In genomic region chr3:12393894-12394293, GRCh38 we compare ENCODE assay signal across 10 cellular contexts.
DNase-seq lines count a peak whose midpoint lies in the region; ATAC-seq, FAIRE-seq and TF ChIP-seq lines count a peak whose summit lies in the region.
"Had no signal": no experiment of that assay in that cellular context is flagged by ENCODE, and none has a peak within 500 bp of the region (broad histone marks: within the 10 kb centered on the region; RNA-seq: fewer than 3 reads in every experiment).

No MANE protein-coding gene starts in this region.

- no peak overlapping the region for H3K4me3 ChIP-seq in AG10803 (ENCODE audit: low read length)
- H3K4me3 ChIP-seq in IMR-90 (ENCODE audit: insufficient read depth, low read depth, low read length): no peak overlapping the region
- H3K4me3 ChIP-seq in astrocyte (ENCODE audit: insufficient read depth, low read depth, low read length): no peak overlapping the region
- H3K4me3 ChIP-seq in HepG2 (replicated peaks in 1 of 3; ENCODE audit: insufficient read depth in 1 of 3, low read depth in 2 of 3, low read length in 3 of 3): no peak overlapping the region

- dilution Hi-C loops in IMR-90 (cut with HindIII; ENCODE audit: low sequenced_read_pairs, unreplicated experiment): no loop called here

- H4K5ac ChIP-seq in IMR-90 (ENCODE audit: low read depth, low read length): no peak overlapping the region

- TF ChIP-seq POLR2A in IMR-90 (IDR thresholded peaks at IDR 0.05; ENCODE audit: low read depth, low read length) (no peak), HepG2 (IDR thresholded peaks at IDR 0.05; ENCODE audit: insufficient read depth in 1 of 2, low read depth in 2 of 2, low read length in 2 of 2) (no peak)

- H3K4me2 ChIP-seq in IMR-90 (ENCODE audit: low read depth, low read length) (no peak overlapping the region), astrocyte (ENCODE audit: low read length) (no peak overlapping the region), HepG2 (ENCODE audit: low read depth, low read length) (no peak overlapping the region)

- no peak overlapping the region for H2BK20ac ChIP-seq in IMR-90 (ENCODE audit: low read depth, low read length)

- H2BK5ac ChIP-seq in IMR-90 (ENCODE audit: low read depth, low read length, poor library complexity, severe bottlenecking): no peak overlapping the region

- no peaks in the 10 kb centered on the region for H3K9me3 ChIP-seq in IMR-90 (ENCODE audit: control insufficient read depth, insufficient read depth, low read length)
- H3K9me3 ChIP-seq in astrocyte (ENCODE audit: insufficient read depth, low read depth, low read length): no peaks in the 10 kb centered on the region
- H3K9me3 ChIP-seq in HepG2 (ENCODE audit: low read length): no peaks in the 10 kb centered on the region

- H3K79me2 ChIP-seq in astrocyte (ENCODE audit: insufficient read depth, low read length) (no peaks in the 10 kb centered on the region), HepG2 (ENCODE audit: insufficient read depth, low read length) (no peaks in the 10 kb centered on the region)

- H3K36me3 ChIP-seq in IMR-90 (ENCODE audit: control insufficient read depth, insufficient read depth, low read length): peaks cover 1% of the 10 kb centered on the region; the same call in 1 of the 2 replicates
- H3K36me3 ChIP-seq in astrocyte (ENCODE audit: insufficient read depth, low read length): no peaks in the 10 kb centered on the region
- H3K36me3 ChIP-seq in HepG2 (replicated peaks in 1 of 2; ENCODE audit: control insufficient read depth in 1 of 2, insufficient read depth in 2 of 2, low read length in 2 of 2): peaks cover 1 to 19% of the 10 kb centered on the region in 2 experiments

- in situ Hi-C loops in IMR-90 (cut with MboI; ENCODE audit: low sequenced_read_pairs) (no loop called here), HepG2 (cut with HindIII; ENCODE audit: extremely low pct_ligation_motif_present, low pct_unique_long_range_greater_than_20kb) (no loop called here)

- H4K20me1 ChIP-seq in IMR-90 (ENCODE audit: insufficient read depth, low read length): no peaks in the 10 kb centered on the region
- H4K20me1 ChIP-seq in astrocyte (ENCODE audit: insufficient read depth, low read length): no peaks in the 10 kb centered on the region
- no peaks in the 10 kb centered on the region for H4K20me1 ChIP-seq in HepG2 (ENCODE audit: insufficient read depth, low read length)

- no peak overlapping the region for H3K9ac ChIP-seq in IMR-90 (ENCODE audit: low read depth, low read length)
- H3K9ac ChIP-seq in astrocyte (ENCODE audit: low read length): no peak overlapping the region
- no peak overlapping the region for H3K9ac ChIP-seq in HepG2 (ENCODE audit: insufficient read depth, low read depth, low read length)

- H4K8ac ChIP-seq in IMR-90 (ENCODE audit: low read depth in 2 of 2, low read length in 2 of 2): no peak overlapping the region

- CTCF ChIA-PET in IMR-90 (lab: Yijun Ruan, JAX) (interaction anchor here (0.5 to 1.6 kb wide), 2 partner anchors 121 to 255 kb away, joined by 3 to 4 read pairs; no protein-coding TSS in a partner anchor), HepG2 (lab: Yijun Ruan, JAX; ENCODE audit: low intra/inter-chr PET ratio, low total read pairs) (no interaction called here)

- no peak overlapping the region for H2AK5ac ChIP-seq in IMR-90 (ENCODE audit: low read depth, low read length)

- H3K23ac ChIP-seq in IMR-90 (ENCODE audit: low read depth, low read length): no peak overlapping the region

- no peak overlapping the region for H2BK15ac ChIP-seq in IMR-90 (ENCODE audit: low read depth, low read length)

- H2AFZ ChIP-seq in IMR-90 (replicated peaks; ENCODE audit: low read length, poor library complexity) (no peak overlapping the region), astrocyte (ENCODE audit: low read depth, low read length) (no peak overlapping the region), HepG2 (ENCODE audit: low read length) (no peak overlapping the region)

- POLR2A ChIA-PET in IMR-90 (lab: Charles Lee; ENCODE audit: unreplicated experiment): interaction anchor here (0.6 kb wide), 1 partner anchor 36 kb away, joined by 3 read pairs; no protein-coding TSS in a partner anchor
- POLR2A ChIA-PET in HepG2 (lab: Yijun Ruan, JAX): interaction anchor here (1.5 kb wide), 1 partner anchor 12 kb away, joined by 3 read pairs; no protein-coding TSS in a partner anchor

- TF ChIP-seq CTCF in AG10803 (conservative IDR thresholded peaks at IDR 0.05; ENCODE audit: low read length) (no peak), IMR-90 (conservative IDR thresholded peaks at IDR 0.05; ENCODE audit: low read depth, low read length) (no peak), astrocyte (IDR thresholded peaks at IDR 0.05; ENCODE audit: insufficient read depth, low read depth, low read length) (no peak), HepG2 (CRISPR knock-in tag; IDR thresholded peaks at IDR 0.05) (no peak)

- TF ChIP-seq EP300 in HepG2 (IDR thresholded peaks at IDR 0.05; ENCODE audit: low read depth in 2 of 2, low read length in 2 of 2) (no peak), HepG2 (CRISPR knock-in tag; IDR thresholded peaks at IDR 0.05; ENCODE audit: borderline replicate concordance) (no peak)

- WGBS in IMR-90 (ENCODE audit: extremely low coverage in 2 of 2, insufficient read length in 1 of 2), 2 experiments: no CpG with 5 or more reads among the region's 1 CpG
- WGBS in HepG2 (ENCODE audit: low lambda C conversion rate): 100% methylated on average over 1 of the region's 1 CpG

- intact Hi-C loops in IMR-90 (cut with micrococcal nuclease): no loop called here
- intact Hi-C loops in HepG2 (cut with micrococcal nuclease; ENCODE audit: unreplicated experiment): no loop called here

- no peak overlapping the region for H3K18ac ChIP-seq in IMR-90 (ENCODE audit: low read depth, low read length)

- no peak overlapping the region for H3K56ac ChIP-seq in IMR-90 (ENCODE audit: extremely low read depth, insufficient read depth, low read length)

- H3K27ac Mint-ChIP-seq in astrocyte (ENCODE audit: unreplicated experiment): no peak overlapping the region
- H3K27ac Mint-ChIP-seq: activated T-helper 2 cell treated with anti-CD3 and anti-CD28 coated beads, Interferon-gamma antibody, Interleukin-2, Interleukin-4, amounts not matched to agents 10 μg/mL and 5 μg/mL and 100 μg/mL, durations not matched to agents 14 hours and 24 hours and 36 hours; effector memory CD8-positive, alpha-beta T cell had no signal

- H3K27me3 Mint-ChIP-seq in astrocyte (ENCODE audit: low read depth, unreplicated experiment): no peaks in the 10 kb centered on the region

- H2BK120ac ChIP-seq in IMR-90 (ENCODE audit: low read depth, low read length): no peak overlapping the region

- peaks cover 6% of the 10 kb centered on the region for H3K4me1 Mint-ChIP-seq in astrocyte (ENCODE audit: low read depth, unreplicated experiment)

- no peak overlapping the region for H3K4me3 Mint-ChIP-seq in astrocyte (ENCODE audit: unreplicated experiment)

- no peak for FAIRE-seq in astrocyte (lab: Jason Lieb, UNC)
- no peak for FAIRE-seq in HepG2 (lab: Jason Lieb, UNC)

- ATAC-seq in IMR-90 (ENCODE audit: low read depth) (peak; percentile 76), HepG2 (no peak), esophagus mucosa (no peak)
- ATAC-seq: effector memory CD8-positive, alpha-beta T cell had no signal

- H3K9me1 ChIP-seq in IMR-90 (ENCODE audit: insufficient read depth, low read length): no peaks in the 10 kb centered on the region

- DNase-seq in AG10803 (ENCODE audit: low read depth): peak; percentile 94
- peak; percentile 87 for DNase-seq in IMR-90
- DNase-seq in astrocyte (ENCODE audit: low read depth): peak; percentile 42
- DNase-seq in HepG2 (ENCODE audit: low spot score): no peak
- DNase-seq in activated CD4-positive, alpha-beta T cell treated with anti-CD3 and anti-CD28 coated beads, Interleukin-2, amount 50 U/mL, for 1 hour: no peak
- DNase-seq in UCSD-AML1 (lab: John Stamatoyannopoulos, UW; ENCODE audit: unreplicated experiment): no peak
- no peak for DNase-seq in cortex of kidney (lab: John Stamatoyannopoulos, UW)
- DNase-seq: effector memory CD8-positive, alpha-beta T cell had no signal

- H3K9me3 Mint-ChIP-seq in astrocyte (ENCODE audit: unreplicated experiment): no peaks in the 10 kb centered on the region
- H3K9me3 Mint-ChIP-seq: activated T-helper 2 cell treated with anti-CD3 and anti-CD28 coated beads, Interferon-gamma antibody, Interleukin-2, Interleukin-4, amounts not matched to agents 10 μg/mL and 5 μg/mL and 100 μg/mL, durations not matched to agents 14 hours and 24 hours and 36 hours; effector memory CD8-positive, alpha-beta T cell had no signal

- BruUV-seq in IMR-90 (replicated peaks; lab: Mats Ljungman, UMichigan): no TSS peak
- no TSS peak for BruUV-seq in HepG2 (replicated peaks; lab: Mats Ljungman, UMichigan)

- no peaks in the 10 kb centered on the region for H3K27me3 ChIP-seq in IMR-90 (ENCODE audit: control insufficient read depth, insufficient read depth, low read length)
- no peaks in the 10 kb centered on the region for H3K27me3 ChIP-seq in astrocyte (ENCODE audit: insufficient read depth, low read length)
- H3K27me3 ChIP-seq in HepG2 (ENCODE audit: control insufficient read depth in 1 of 2, insufficient read depth in 2 of 2, low read length in 2 of 2): no peaks in the 10 kb centered on the region

- no peak overlapping the region for H3K27ac ChIP-seq in IMR-90 (ENCODE audit: insufficient read depth, low read length)
- H3K27ac ChIP-seq in astrocyte (ENCODE audit: low read depth, low read length): no peak overlapping the region
- no peak overlapping the region for H3K27ac ChIP-seq in HepG2 (ENCODE audit: extremely low read length, insufficient read depth, low read length)

- H3K4me1 ChIP-seq in IMR-90 (ENCODE audit: control insufficient read depth, insufficient read depth, low read length) (peaks cover 1% of the 10 kb centered on the region), astrocyte (ENCODE audit: insufficient read depth, low read length) (no peaks in the 10 kb centered on the region), HepG2 (ENCODE audit: insufficient read depth, low read length) (no peaks in the 10 kb centered on the region)

- no peak overlapping the region for H3K14ac ChIP-seq in IMR-90 (replicated peaks; ENCODE audit: low read depth, low read length)

- H4K91ac ChIP-seq in IMR-90 (ENCODE audit: insufficient read depth, low read depth, low read length): no peak overlapping the region

- no peak overlapping the region for H2AK9ac ChIP-seq in IMR-90 (replicated peaks; ENCODE audit: low read depth, low read length, poor library complexity)

- H3K4ac ChIP-seq in IMR-90 (ENCODE audit: low read depth, low read length): no peak overlapping the region

- H3K79me1 ChIP-seq in IMR-90 (ENCODE audit: low read depth in 1 of 2, low read length in 2 of 2): no peaks in the 10 kb centered on the region

- TF ChIP-seq RAD21 in IMR-90 (IDR thresholded peaks at IDR 0.05; ENCODE audit: low read length): no peak
- TF ChIP-seq RAD21 in HepG2 (CRISPR knock-in tag; IDR thresholded peaks at IDR 0.05): no peak

- H3K36me3 Mint-ChIP-seq in astrocyte (ENCODE audit: low read depth, unreplicated experiment): peaks cover 2% of the 10 kb centered on the region

TF ChIP-seq in IMR-90, 13 proteins besides CTCF, POLR2A, EP300 and RAD21:
- TF ChIP-seq MAZ (IDR thresholded peaks at IDR 0.05; ENCODE audit: borderline replicate concordance, low read depth, low read length) (no peak), CEBPB (IDR thresholded peaks at IDR 0.05; ENCODE audit: low read depth, low read length) (peak; percentile 93)

TF ChIP-seq in HepG2, 621 proteins besides CTCF, POLR2A, EP300 and RAD21 (continues in another document):
- peak; percentile 63; the same call in 1 of the 2 replicates for TF ChIP-seq CEBPB (IDR thresholded peaks at IDR 0.05; ENCODE audit: borderline replicate concordance, low read depth, low read length)

Comparison
In these comparisons a context has a peak if more than half of its experiments do, and no peak if none do; other contexts are left out.
1. DNase-seq: peak in AG10803 (single experiment), IMR-90 (single experiment) and astrocyte (single experiment); none in HepG2 (single experiment), activated CD4-positive, alpha-beta T cell treated with anti-CD3 and anti-CD28 coated beads, Interleukin-2, amount 50 U/mL, for 1 hour (single experiment), UCSD-AML1 (single experiment) and cortex of kidney (single experiment).